8 cellular contexts compared by ENCODE assay signal in genomic region chr4:94385452-94385851, GRCh38. TPM values are rescaled to one million over a fixed set of nuclear protein-coding genes. Genes with fewer than 3 reads are reported as not detected.
"Had no signal": no experiment of that assay in that cellular context is flagged by ENCODE, and none has a peak within 500 bp of the region (broad histone marks: within the 10 kb centered on the region; RNA-seq: fewer than 3 reads in every experiment).

No MANE protein-coding gene starts in this region.

RNA-seq across cellular contexts. Expression of gene HPGDS, which starts 42.8 kb away (rescaled TPM):
- total RNA-seq: OCI-LY7, PC-3, PC-9, RPMI7951, SJCRH30, SJSA1, SK-MEL-5 had no signal
- polyA plus RNA-seq: SK-N-SH had no signal
